Comparison of ENCODE assay signal across 11 cellular contexts in the genomic region with DNA sequence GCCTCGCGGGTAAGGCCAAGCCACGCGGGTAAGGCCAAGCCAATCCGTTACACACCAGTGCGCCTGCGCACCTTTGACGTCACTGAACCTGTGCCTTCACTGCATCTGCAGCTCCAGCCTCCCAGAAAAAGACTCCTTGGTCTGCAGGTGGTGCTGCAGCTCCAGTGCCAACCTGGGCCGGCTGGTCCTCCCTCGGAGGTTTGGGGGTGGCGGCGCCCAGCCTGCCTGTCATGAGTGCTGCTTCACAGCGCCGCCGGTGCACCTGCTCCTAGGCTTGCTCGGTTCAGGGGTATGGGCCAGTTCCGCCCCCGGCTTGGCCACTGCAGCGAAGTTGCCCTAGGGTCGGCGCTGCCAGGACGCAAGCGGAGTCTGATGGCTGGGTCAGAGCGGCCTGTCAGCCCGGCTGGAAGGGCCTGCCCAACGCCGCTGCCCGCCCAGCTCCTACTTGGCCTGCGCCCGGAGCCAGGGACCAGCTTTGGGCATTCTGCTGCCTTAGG.
A peak's percentile ranks its signal among the peaks of the same experiment; 100 is the strongest.
DNase-seq lines count a peak whose midpoint lies in the region; ATAC-seq and TF ChIP-seq lines count a peak whose summit lies in the region.
"Had no signal": no experiment of that assay in that cellular context is flagged by ENCODE, and none has a peak within 500 bp of the region (broad histone marks: within the 10 kb centered on the region; RNA-seq: fewer than 3 reads in every experiment).

No MANE protein-coding gene starts in this region.

- peak overlapping the region in 2 of 8 donors; percentile 5 to 44 for H3K4me3 Mint-ChIP-seq in naive B cell
- no peak overlapping the region for H3K4me3 Mint-ChIP-seq in chondrocyte (ENCODE audit: unreplicated experiment)
- H3K4me3 Mint-ChIP-seq: stimulated activated naive CD8-positive, alpha-beta T cell treated with anti-CD3 and anti-CD28 coated beads, Interleukin-15, Interleukin-2, amounts not matched to agents 100 ng/mL and 50 ng/mL, for 24 hours had no signal

- no peaks in the 10 kb centered on the region for H3K27me3 ChIP-seq in right atrium auricular region
- no peaks in the 10 kb centered on the region for H3K27me3 ChIP-seq in aorta (ENCODE audit: control insufficient read depth in 1 of 2, insufficient read depth in 2 of 2, low read length in 1 of 2)
- H3K27me3 ChIP-seq: BLaER1 had no signal

- H3K27ac ChIP-seq in right atrium auricular region = no peak overlapping the region
- no peak overlapping the region for H3K27ac ChIP-seq in aorta (ENCODE audit: low read depth in 1 of 2, low read length in 2 of 2)
- H3K27ac ChIP-seq: BLaER1 had no signal

- H3K9me3 ChIP-seq in right atrium auricular region (no peaks in the 10 kb centered on the region), aorta (ENCODE audit: control insufficient read depth, low read length) (no peaks in the 10 kb centered on the region)

- no peak overlapping the region for H3K4me3 ChIP-seq in right atrium auricular region
- no peak overlapping the region for H3K4me3 ChIP-seq in aorta (ENCODE audit: low read length in 2 of 2)
- H3K4me3 ChIP-seq: BLaER1 had no signal

- TF ChIP-seq CTCF in right atrium auricular region (IDR thresholded peaks at IDR 0.05) = no peak
- no peak for TF ChIP-seq CTCF in chondrocyte (IDR thresholded peaks at IDR 0.05)

- peak; percentile 67 for DNase-seq in Right ventricle myocardium inferior (ENCODE audit: missing footprints)
- DNase-seq in right atrium auricular region (ENCODE audit: low spot score) = no peak
- DNase-seq in central memory CD4-positive, alpha-beta T cell = peak; percentile 3
- peak; percentile 21 for DNase-seq in naive B cell
- peak in 1 of 2 donors; percentile 53 for DNase-seq in aorta
- DNase-seq in chondrocyte (ENCODE audit: low spot score) = no peak
- DNase-seq: NCI-H1436 treated with DMSO at 0.1 percent for 48 hours had no signal

- peak; percentile 42 for ATAC-seq in Right ventricle myocardium inferior
- peak; percentile 50 to 65 for ATAC-seq in naive B cell (ENCODE audit: low read depth in 2 of 2)
- peak; percentile 56 for ATAC-seq in aorta (ENCODE audit: low FRiP score)
- no peak for ATAC-seq in HG03039 (IDR thresholded peaks at IDR 0.05; ENCODE audit: unreplicated experiment)
- no peak for ATAC-seq in HG03196 (IDR thresholded peaks at IDR 0.05; ENCODE audit: unreplicated experiment)

- intact Hi-C loops in Right ventricle myocardium inferior (cut with DNase I) (no loop called here), aorta (cut with DNase I) (no loop called here)

- H3K4me1 Mint-ChIP-seq in naive B cell (peaks cover 0 to 4% (median 0%) of the 10 kb centered on the region in 3 donors), chondrocyte (ENCODE audit: low read depth) (peaks cover 22% of the 10 kb centered on the region)

- H3K4me1 ChIP-seq in right atrium auricular region (no peaks in the 10 kb centered on the region), aorta (ENCODE audit: control insufficient read depth in 1 of 2, insufficient read depth in 2 of 2, low read length in 2 of 2) (no peaks in the 10 kb centered on the region)
- H3K4me1 ChIP-seq: BLaER1 had no signal

- H3K27me3 Mint-ChIP-seq in naive B cell (peaks cover 6 to 24% (median 8%) of the 10 kb centered on the region in 3 donors), chondrocyte (ENCODE audit: low read depth) (no peaks in the 10 kb centered on the region)
- H3K27me3 Mint-ChIP-seq: stimulated activated naive CD8-positive, alpha-beta T cell treated with anti-CD3 and anti-CD28 coated beads, Interleukin-15, Interleukin-2, amounts not matched to agents 100 ng/mL and 50 ng/mL, for 24 hours had no signal

- H3K9me3 Mint-ChIP-seq in naive B cell = no peaks in the 10 kb centered on the region
- no peaks in the 10 kb centered on the region for H3K9me3 Mint-ChIP-seq in chondrocyte (ENCODE audit: low read depth)
- H3K9me3 Mint-ChIP-seq: stimulated activated naive CD8-positive, alpha-beta T cell treated with anti-CD3 and anti-CD28 coated beads, Interleukin-15, Interleukin-2, amounts not matched to agents 100 ng/mL and 50 ng/mL, for 24 hours had no signal

- no peaks in the 10 kb centered on the region for H3K36me3 ChIP-seq in right atrium auricular region
- no peaks in the 10 kb centered on the region for H3K36me3 ChIP-seq in aorta (ENCODE audit: control insufficient read depth in 1 of 2, insufficient read depth in 2 of 2, low read length in 1 of 2)
- H3K36me3 ChIP-seq: BLaER1 had no signal

- H3K27ac Mint-ChIP-seq in naive B cell (no peak overlapping the region), chondrocyte (ENCODE audit: unreplicated experiment) (no peak overlapping the region)
- H3K27ac Mint-ChIP-seq: stimulated activated naive CD8-positive, alpha-beta T cell treated with anti-CD3 and anti-CD28 coated beads, Interleukin-15, Interleukin-2, amounts not matched to agents 100 ng/mL and 50 ng/mL, for 24 hours had no signal

- H3K36me3 Mint-ChIP-seq in naive B cell = no peaks in the 10 kb centered on the region
- H3K36me3 Mint-ChIP-seq in chondrocyte (ENCODE audit: low read depth) = peaks cover 8% of the 10 kb centered on the region

- 54 to 57% methylated on average over 29 to 30 of the region's 30 CpGs for WGBS in aorta, 2 donors

Comparison
In these comparisons a context has a peak if more than half of its experiments do, and no peak if none do; other contexts are left out.
1. DNase-seq: peak in Right ventricle myocardium inferior (single experiment), central memory CD4-positive, alpha-beta T cell (single experiment) and naive B cell (single experiment); none in right atrium auricular region (single experiment) and chondrocyte (single experiment).
2. ATAC-seq: peak in Right ventricle myocardium inferior (single experiment), naive B cell (2 of 2) and aorta (single experiment); none in HG03039 (single experiment) and HG03196 (single experiment).